1 cellular context compared by ENCODE assay signal in genomic region chr3:111541911-111542483, GRCh38.
TF ChIP-seq lines count a peak whose summit lies in the region.

TSS of gene CD96 (plus strand) at chr3:111542197. CDS start at chr3:111542249, 52 bp downstream.

TF ChIP-seq in WTC11, 78 proteins besides CTCF, POLR2A, EP300 and RAD21 (continued from another document):
- TF ChIP-seq NFE2L1 (CRISPR knock-in tag; IDR thresholded peaks at IDR 0.05), result no peak
- no peak for TF ChIP-seq ZNF512 (CRISPR knock-in tag; IDR thresholded peaks at IDR 0.05; ENCODE audit: borderline replicate concordance)
- no peak for TF ChIP-seq FOXJ3 (CRISPR knock-in tag; IDR thresholded peaks at IDR 0.05; ENCODE audit: borderline replicate concordance)
- TF ChIP-seq ATF1 (CRISPR knock-in tag; IDR thresholded peaks at IDR 0.05), result no peak
- no peak for TF ChIP-seq MAX (CRISPR knock-in tag; IDR thresholded peaks at IDR 0.05)
- no peak for TF ChIP-seq ZBTB43 (CRISPR knock-in tag; IDR thresholded peaks at IDR 0.05)
